ENCODE assay signal across 1 cellular context in the genomic region with DNA sequence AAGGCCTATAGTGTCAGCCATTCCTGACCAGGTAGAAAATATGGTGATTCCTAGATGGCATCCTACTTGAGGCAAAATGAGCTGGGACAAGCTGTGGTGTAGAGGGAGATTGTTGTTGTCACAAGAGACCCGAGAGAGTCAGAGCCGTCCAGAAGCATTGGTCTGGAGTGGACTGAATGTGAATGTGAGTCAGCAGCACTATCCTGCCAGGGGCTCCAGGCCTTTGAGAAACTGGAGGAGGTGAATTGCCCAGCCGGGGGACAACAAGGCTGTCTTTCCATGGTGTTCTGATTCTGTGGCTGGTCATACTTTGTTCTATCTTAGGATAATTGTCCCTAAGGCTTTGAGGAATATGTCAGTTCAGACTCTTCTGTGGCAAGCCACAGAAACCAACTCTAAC.
TF ChIP-seq lines count a peak whose summit lies in the region.

No MANE protein-coding gene starts in this region.

TF ChIP-seq in IMR-90, 13 proteins besides CTCF, POLR2A, EP300 and RAD21:
- TF ChIP-seq ELK1 (IDR thresholded peaks at IDR 0.05; ENCODE audit: borderline replicate concordance, low read depth, low read length) (no peak), CEBPB (IDR thresholded peaks at IDR 0.05; ENCODE audit: low read depth, low read length) (no peak), RFX5 (IDR thresholded peaks at IDR 0.05; ENCODE audit: low read depth, low read length) (no peak), SMC3 (IDR thresholded peaks at IDR 0.05; ENCODE audit: low read depth, low read length) (no peak), FOS (IDR thresholded peaks at IDR 0.05; ENCODE audit: low read depth, low read length) (no peak), NFE2L2 (IDR thresholded peaks at IDR 0.05; ENCODE audit: low read depth, low read length) (no peak), MXI1 (IDR thresholded peaks at IDR 0.05; ENCODE audit: borderline replicate concordance, low read depth, low read length) (no peak), MAFK (IDR thresholded peaks at IDR 0.05; ENCODE audit: low read depth, low read length) (no peak), BHLHE40 (IDR thresholded peaks at IDR 0.05; ENCODE audit: low read depth, low read length) (no peak), RCOR1 (IDR thresholded peaks at IDR 0.05; ENCODE audit: insufficient replicate concordance, low read length) (no peak), CHD1 (IDR thresholded peaks at IDR 0.05; ENCODE audit: low read depth, low read length) (no peak), MAZ (IDR thresholded peaks at IDR 0.05; ENCODE audit: borderline replicate concordance, low read depth, low read length) (no peak)
- TF ChIP-seq, protein P1, sequence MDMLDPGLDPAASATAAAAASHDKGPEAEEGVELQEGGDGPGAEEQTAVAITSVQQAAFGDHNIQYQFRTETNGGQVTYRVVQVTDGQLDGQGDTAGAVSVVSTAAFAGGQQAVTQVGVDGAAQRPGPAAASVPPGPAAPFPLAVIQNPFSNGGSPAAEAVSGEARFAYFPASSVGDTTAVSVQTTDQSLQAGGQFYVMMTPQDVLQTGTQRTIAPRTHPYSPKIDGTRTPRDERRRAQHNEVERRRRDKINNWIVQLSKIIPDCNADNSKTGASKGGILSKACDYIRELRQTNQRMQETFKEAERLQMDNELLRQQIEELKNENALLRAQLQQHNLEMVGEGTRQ (IDR thresholded peaks at IDR 0.05; ENCODE audit: low read depth, low read length): no peak
TF ChIP-seq in IMR-90: peak in this region for 0.
